In genomic region chr12:83018063-83018462, GRCh38 we compare ENCODE assay signal across 20 cellular contexts.
DNase-seq lines count a peak whose midpoint lies in the region; ATAC-seq lines count a peak whose summit lies in the region.
"Had no signal": no experiment of that assay in that cellular context is flagged by ENCODE, and none has a peak within 500 bp of the region (broad histone marks: within the 10 kb centered on the region; RNA-seq: fewer than 3 reads in every experiment).

No MANE protein-coding gene starts in this region.

- ATAC-seq in sciatic nerve: peak; percentile 35
- ATAC-seq: activated CD4-positive, CD25-positive, alpha-beta regulatory T cell treated with anti-CD3 and anti-CD28 coated beads, Interleukin-2, amount 50 U/mL, for 24 hours; activated naive CD4-positive, alpha-beta T cell treated with anti-CD3 and anti-CD28 coated beads, Interleukin-2, amount 50 U/mL, for 72 hours; HepG2; Panc1; stimulated activated memory B cell treated with anti-CD40 and anti-IgM and Interleukin-4, amounts not matched to agents 10 μg/mL and 1 μg/mL and 100 μg/mL, for 72 hours had no signal

- intact Hi-C loops in sciatic nerve (cut with DNase I): no loop called here

- DNase-seq in H4 (ENCODE audit: low spot score): peak; percentile 25
- peak; percentile 62 for DNase-seq in NCI-H69 (lab: John Stamatoyannopoulos, UW)
- peak; percentile 7 for DNase-seq in iPS-NIHi11 (ENCODE audit: low spot score)
- DNase-seq in sciatic nerve (ENCODE audit: low spot score): no peak
- no peak for DNase-seq in SIG-M5 treated with dmso at 0.1 percent for 504 hours (lab: John Stamatoyannopoulos, UW; ENCODE audit: unreplicated experiment)
- no peak for DNase-seq in SKM-1 (lab: John Stamatoyannopoulos, UW; ENCODE audit: unreplicated experiment)
- no peak for DNase-seq in NCI-H2029 treated with DMSO at 0.1 percent for 48 hours (lab: John Stamatoyannopoulos, UW)
- DNase-seq: activated CD4-positive, alpha-beta memory T cell treated with anti-CD3 and anti-CD28 coated beads, Interleukin-2, amount 10 ng/mL, durations not matched to agents 7 days and 5 days; effector CD8-positive, alpha-beta T cell; GM23248; heart left ventricle; Karpas-422; NCI-H1694; NCI-H526; stimulated activated CD4-positive, alpha-beta T cell treated with anti-CD3 and anti-CD28 coated beads, Interleukin-4, amount 100 ng/mL, for 4 hours had no signal

Comparison
In these comparisons a context has a peak if more than half of its experiments do, and no peak if none do; other contexts are left out.
1. DNase-seq: peak in H4 (single experiment), NCI-H69 (single experiment) and iPS-NIHi11 (single experiment); none in sciatic nerve (single experiment), SIG-M5 treated with dmso at 0.1 percent for 504 hours (single experiment), SKM-1 (single experiment) and NCI-H2029 treated with DMSO at 0.1 percent for 48 hours (single experiment).